Comparison of ENCODE assay signal across 2 cellular contexts in the genomic region with DNA sequence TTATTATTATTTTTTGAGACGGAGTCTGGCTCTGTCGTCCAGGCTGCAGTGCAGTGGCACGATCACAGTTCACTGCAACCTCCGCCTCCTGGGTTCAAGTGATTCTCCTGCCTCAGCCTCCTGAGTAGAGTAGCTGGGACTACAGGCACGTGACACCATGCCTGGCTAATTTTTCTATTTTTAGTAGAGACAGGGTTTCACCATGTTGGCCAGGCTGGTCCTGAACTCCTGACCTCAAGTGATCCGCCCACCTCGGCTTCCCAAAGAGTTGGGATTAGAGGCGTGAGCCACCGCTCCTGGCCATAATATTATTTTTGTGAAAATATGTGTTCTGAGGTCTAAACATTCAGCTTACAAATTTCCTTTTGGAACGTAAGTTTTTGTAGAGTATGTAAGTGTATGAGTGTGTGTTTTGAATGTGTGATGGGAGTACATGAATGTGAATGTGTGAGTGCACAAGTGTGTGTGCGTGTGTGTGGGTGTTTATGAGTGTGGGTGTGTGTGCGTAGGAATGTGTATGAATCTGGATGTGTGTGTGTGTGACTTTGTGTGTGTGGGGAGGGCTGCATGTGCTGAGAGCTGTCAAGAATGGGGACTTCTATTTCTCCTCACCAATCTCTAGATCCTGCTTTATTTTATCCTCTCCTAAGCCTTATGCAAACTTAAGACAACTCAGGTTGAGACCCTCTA.
TF ChIP-seq lines count a peak whose summit lies in the region.

No MANE protein-coding gene starts in this region.

TF ChIP-seq in H1, 55 proteins besides CTCF, POLR2A, EP300 and RAD21:
- TF ChIP-seq SIN3A (conservative IDR thresholded peaks at IDR 0.05 in 1 of 2, IDR thresholded peaks at IDR 0.05 in 1 of 2; ENCODE audit: low read depth in 1 of 2, low read length in 2 of 2) (no peak), GABPA (IDR thresholded peaks at IDR 0.05; ENCODE audit: borderline replicate concordance, insufficient read depth, low read length) (no peak), POU5F1 (IDR thresholded peaks at IDR 0.05; ENCODE audit: low read depth, low read length) (no peak), MAFK (IDR thresholded peaks at IDR 0.05; ENCODE audit: low read depth, low read length) (no peak), HDAC2 (IDR thresholded peaks at IDR 0.05; ENCODE audit: borderline replicate concordance in 1 of 2, low read depth in 2 of 2, low read length in 2 of 2) (no peak), JUN (IDR thresholded peaks at IDR 0.05; ENCODE audit: low read depth, low read length) (no peak), TAF1 (IDR thresholded peaks at IDR 0.05; ENCODE audit: low read depth, low read length) (no peak), CREB1 (IDR thresholded peaks at IDR 0.05) (no peak), RNF2 (IDR thresholded peaks at IDR 0.05; ENCODE audit: borderline replicate concordance, low read depth, low read length, missing control alignments, poor library complexity, severe bottlenecking) (no peak), CHD1 (IDR thresholded peaks at IDR 0.05; ENCODE audit: low read depth, low read length) (no peak), SAP30 (IDR thresholded peaks at IDR 0.05; ENCODE audit: insufficient read depth, insufficient replicate concordance, low read length) (no peak), CHD2 (IDR thresholded peaks at IDR 0.05; ENCODE audit: low read length) (no peak)

TF ChIP-seq in neural cell, 6 proteins besides CTCF, POLR2A, EP300 and RAD21:
- TF ChIP-seq SMC3 (conservative IDR thresholded peaks at IDR 0.05; ENCODE audit: poor library complexity) (no peak), TAF1 (IDR thresholded peaks at IDR 0.05; ENCODE audit: low read depth) (no peak), POLR2AphosphoS5 (IDR thresholded peaks at IDR 0.05) (no peak), MXI1 (conservative IDR thresholded peaks at IDR 0.05; ENCODE audit: poor library complexity, severe bottlenecking) (no peak), EZH2 (IDR thresholded peaks at IDR 0.05; ENCODE audit: borderline replicate concordance, insufficient read depth, low read length, poor library complexity, severe bottlenecking) (no peak)
- TF ChIP-seq, protein P1, sequence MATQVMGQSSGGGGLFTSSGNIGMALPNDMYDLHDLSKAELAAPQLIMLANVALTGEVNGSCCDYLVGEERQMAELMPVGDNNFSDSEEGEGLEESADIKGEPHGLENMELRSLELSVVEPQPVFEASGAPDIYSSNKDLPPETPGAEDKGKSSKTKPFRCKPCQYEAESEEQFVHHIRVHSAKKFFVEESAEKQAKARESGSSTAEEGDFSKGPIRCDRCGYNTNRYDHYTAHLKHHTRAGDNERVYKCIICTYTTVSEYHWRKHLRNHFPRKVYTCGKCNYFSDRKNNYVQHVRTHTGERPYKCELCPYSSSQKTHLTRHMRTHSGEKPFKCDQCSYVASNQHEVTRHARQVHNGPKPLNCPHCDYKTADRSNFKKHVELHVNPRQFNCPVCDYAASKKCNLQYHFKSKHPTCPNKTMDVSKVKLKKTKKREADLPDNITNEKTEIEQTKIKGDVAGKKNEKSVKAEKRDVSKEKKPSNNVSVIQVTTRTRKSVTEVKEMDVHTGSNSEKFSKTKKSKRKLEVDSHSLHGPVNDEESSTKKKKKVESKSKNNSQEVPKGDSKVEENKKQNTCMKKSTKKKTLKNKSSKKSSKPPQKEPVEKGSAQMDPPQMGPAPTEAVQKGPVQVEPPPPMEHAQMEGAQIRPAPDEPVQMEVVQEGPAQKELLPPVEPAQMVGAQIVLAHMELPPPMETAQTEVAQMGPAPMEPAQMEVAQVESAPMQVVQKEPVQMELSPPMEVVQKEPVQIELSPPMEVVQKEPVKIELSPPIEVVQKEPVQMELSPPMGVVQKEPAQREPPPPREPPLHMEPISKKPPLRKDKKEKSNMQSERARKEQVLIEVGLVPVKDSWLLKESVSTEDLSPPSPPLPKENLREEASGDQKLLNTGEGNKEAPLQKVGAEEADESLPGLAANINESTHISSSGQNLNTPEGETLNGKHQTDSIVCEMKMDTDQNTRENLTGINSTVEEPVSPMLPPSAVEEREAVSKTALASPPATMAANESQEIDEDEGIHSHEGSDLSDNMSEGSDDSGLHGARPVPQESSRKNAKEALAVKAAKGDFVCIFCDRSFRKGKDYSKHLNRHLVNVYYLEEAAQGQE (IDR thresholded peaks at IDR 0.05; ENCODE audit: borderline replicate concordance), result no peak
